Comparison of ENCODE assay signal across 38 cellular contexts in the genomic region with DNA sequence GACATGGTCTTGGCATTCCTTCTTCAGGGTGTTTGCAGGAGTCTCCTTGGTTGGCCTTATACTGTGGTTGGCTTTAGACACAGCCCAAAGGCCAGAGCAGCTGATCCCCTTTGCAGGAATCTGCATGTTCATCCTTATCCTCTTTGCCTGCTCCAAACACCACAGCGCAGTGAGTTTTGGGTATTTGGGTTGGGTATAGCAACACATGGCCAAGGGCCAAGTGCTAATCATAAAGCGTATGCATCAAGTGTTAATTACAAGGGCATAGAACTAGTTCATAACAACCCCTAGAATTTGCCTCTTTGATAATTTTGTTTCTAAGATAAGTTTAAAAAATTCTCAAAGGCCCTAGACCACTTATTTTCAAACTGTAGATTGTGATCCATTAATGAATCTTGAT. TPM values are rescaled to one million over a fixed set of nuclear protein-coding genes. Genes with fewer than 3 reads are reported as not detected.
"Had no signal": no experiment of that assay in that cellular context is flagged by ENCODE, and none has a peak within 500 bp of the region (broad histone marks: within the 10 kb centered on the region; RNA-seq: fewer than 3 reads in every experiment).

No MANE protein-coding gene starts in this region.

- FAIRE-seq: astrocyte, TTC549 had no signal

- H3K9me3 ChIP-seq: adrenal gland, body of pancreas had no signal

- DNase-seq: activated B cell treated with CpG ODN at 0.5 μM for 24 hours; activated CD4-positive, alpha-beta memory T cell treated with anti-CD3 and anti-CD28 coated beads for 36 hours; activated CD4-positive, alpha-beta T cell treated with anti-CD3 and anti-CD28 coated beads for 4 hours; activated CD4-positive, alpha-beta T cell treated with anti-CD3 and anti-CD28 coated beads, Interleukin-2, amount 10 ng/mL, durations not matched to agents 24 days and 14 days; activated CD4-positive, alpha-beta T cell treated with anti-CD3 and anti-CD28 coated beads, Interleukin-2, amount 50 U/mL, for 1 hour; activated CD4-positive, alpha-beta T cell treated with anti-CD3 and anti-CD28 coated beads, Interleukin-2, amount 50 U/mL, for 4 hours; activated CD4-positive, CD25-positive, alpha-beta regulatory T cell treated with anti-CD3 and anti-CD28 coated beads, Interleukin-2, amount 50 U/mL, for 72 hours; activated CD8-positive, alpha-beta memory T cell treated with anti-CD3 and anti-CD28 coated beads, Interleukin-2, amount 50 U/mL, for 4 hours; activated CD8-positive, alpha-beta T cell treated with anti-CD3 and anti-CD28 coated beads for 36 hours; activated effector memory CD4-positive, alpha-beta T cell treated with anti-CD3 and anti-CD28 coated beads, Interleukin-2, amount 50 U/mL, for 16 hours; activated gamma-delta T cell treated with Interleukin-2 at 50 U/mL for 16 hours; activated naive CD4-positive, alpha-beta T cell; activated naive CD4-positive, alpha-beta T cell treated with anti-CD3 and anti-CD28 coated beads for 36 hours; activated naive CD4-positive, alpha-beta T cell treated with anti-CD3 and anti-CD28 coated beads, Interleukin-2, amount 50 U/mL, for 16 hours; activated naive CD8-positive, alpha-beta T cell treated with anti-CD3 and anti-CD28 coated beads for 36 hours; activated T-cell treated with anti-CD3 and anti-CD28 coated beads for 4 hours; activated T-cell treated with anti-CD3 and anti-CD28 coated beads, Interleukin-2, amount 50 U/mL, for 1 hour; activated T-cell treated with anti-CD3 and anti-CD28 coated beads, Interleukin-2, amount 50 U/mL, for 4 hours; activated T-cell treated with anti-CD3 and anti-CD28 coated beads, Interleukin-2, amount 50 U/mL, for 72 hours; adrenal gland; amniotic stem cell; aorta; body of pancreas; brain microvascular endothelial cell; central memory CD4-positive, alpha-beta T cell; T-cell; T-helper 2 cell; T-helper 9 cell had no signal

- H3K27me3 ChIP-seq: adrenal gland, body of pancreas, brain microvascular endothelial cell had no signal

- ATAC-seq: activated CD8-positive, alpha-beta T cell treated with anti-CD3 and anti-CD28 coated beads for 36 hours; activated naive CD4-positive, alpha-beta T cell treated with anti-CD3 and anti-CD28 coated beads, Interleukin-2, amount 50 U/mL, for 72 hours; activated T-cell treated with anti-CD3 and anti-CD28 coated beads, Interleukin-2, amount 50 U/mL, for 4 hours; activated T-cell treated with anti-CD3 and anti-CD28 coated beads, Interleukin-2, amount 50 U/mL, for 72 hours; activated T-helper 17 cell treated with anti-CD3 and anti-CD28 coated beads, Interleukin-2, amount 50 U/mL, for 72 hours; body of pancreas; T-cell had no signal

- H3K27ac ChIP-seq: adrenal gland, body of pancreas, brain microvascular endothelial cell, VCaP had no signal

- H3K4me1 ChIP-seq: adrenal gland, body of pancreas had no signal

- H3K4me3 ChIP-seq: adrenal gland, body of pancreas had no signal

- H3K36me3 ChIP-seq: adrenal gland, brain microvascular endothelial cell had no signal

RNA-seq across cellular contexts. Expression of a gene that starts 11.8 kb away (rescaled TPM):
- total RNA-seq: activated B cell treated with CpG ODN at 0.5 μM for 24 hours; activated CD4-positive, alpha-beta memory T cell treated with anti-CD3 and anti-CD28 coated beads for 36 hours; activated CD4-positive, alpha-beta T cell treated with anti-CD3 and anti-CD28 coated beads, Interleukin-2, amount 10 ng/mL, durations not matched to agents 24 days and 14 days; activated CD8-positive, alpha-beta memory T cell treated with anti-CD3 and anti-CD28 coated beads for 36 hours; activated CD8-positive, alpha-beta T cell treated with anti-CD3 and anti-CD28 coated beads for 36 hours; activated naive CD4-positive, alpha-beta T cell treated with anti-CD3 and anti-CD28 coated beads for 36 hours; activated naive CD4-positive, alpha-beta T cell treated with anti-CD3 and anti-CD28 coated beads, Interleukin-2, amount 50 U/mL, for 72 hours; activated naive CD8-positive, alpha-beta T cell treated with anti-CD3 and anti-CD28 coated beads for 36 hours; activated T-cell treated with anti-CD3 and anti-CD28 coated beads, Interleukin-2, amount 50 U/mL, for 72 hours; activated T-helper 1 cell treated with anti-CD3 and anti-CD28 coated beads, Interleukin-12 subunit alpha, Interleukin-12 subunit beta, Interleukin-2, Interleukin-4 antibody, amounts not matched to agents 30 ng/mL and 10 ng/mL and 1 ng/mL, durations not matched to agents 14 hours and 24 hours and 36 hours; activated T-helper 17 cell treated with anti-CD3 and anti-CD28 coated beads, Interleukin-2, amount 50 U/mL, for 72 hours; aorta; astrocyte; cardiac septum; cerebellum; T-cell; T-helper 1 cell treated with Interleukin-12 subunit alpha and Interleukin-12 subunit beta and Interleukin-4 antibody, amounts not matched to agents 30 ng/mL and 1 ng/mL, for 36 hours had no signal
